27 cellular contexts compared by ENCODE assay signal in the genomic region with DNA sequence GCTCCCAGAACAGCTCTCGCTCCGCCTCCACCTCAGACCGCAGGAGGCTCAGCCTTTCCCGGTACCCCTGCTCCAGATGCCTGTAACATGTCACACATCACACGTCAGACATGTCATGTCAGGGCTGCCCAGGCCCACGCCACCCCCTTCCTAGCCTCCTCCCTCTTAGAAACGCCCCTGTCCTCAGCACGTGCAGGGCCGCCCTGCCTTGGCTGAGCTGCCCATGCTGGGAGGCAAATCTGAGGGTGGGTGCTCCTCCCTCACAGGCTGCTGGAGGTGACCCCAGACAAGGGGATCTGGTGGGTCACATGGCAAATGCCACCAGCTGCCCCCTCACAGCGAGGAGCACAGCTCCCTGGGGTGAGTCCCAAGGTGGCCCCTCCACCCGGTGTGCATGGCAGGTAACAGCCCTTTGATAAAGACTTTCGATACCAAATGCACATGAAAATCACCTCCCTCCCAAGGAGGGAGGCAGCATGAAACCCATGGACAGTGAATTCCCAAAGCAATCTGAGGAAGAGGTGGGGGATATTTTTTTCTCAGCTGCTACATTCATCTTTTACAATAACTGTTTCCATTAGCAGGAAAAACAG.
"Had no signal": no experiment of that assay in that cellular context is flagged by ENCODE, and none has a peak within 500 bp of the region (broad histone marks: within the 10 kb centered on the region; RNA-seq: fewer than 3 reads in every experiment).

No MANE protein-coding gene starts in this region.

- H3K9ac ChIP-seq: parathyroid adenoma had no signal

- H3K27me3 Mint-ChIP-seq: activated B cell treated with CpG ODN at 0.5 μM for 24 hours; activated naive CD8-positive, alpha-beta T cell had no signal

- H3K4me3 Mint-ChIP-seq: activated B cell treated with CpG ODN at 0.5 μM for 24 hours; activated naive CD8-positive, alpha-beta T cell; activated T-cell treated with anti-CD3 and anti-CD28 coated beads, Interleukin-2, amount 50 U/mL, for 4 hours; central memory CD8-positive, alpha-beta T cell had no signal

- H3K27me3 ChIP-seq: adrenal gland, colonic mucosa, esophagus muscularis mucosa, gastrocnemius medialis, testis, vagina had no signal

- DNase-seq: activated B cell treated with CpG ODN at 0.5 μM for 24 hours; activated CD4-positive, alpha-beta T cell treated with anti-CD3 and anti-CD28 coated beads for 4 hours; activated CD4-positive, alpha-beta T cell treated with anti-CD3 and anti-CD28 coated beads, Interleukin-2, amount 50 U/mL, for 48 hours; activated CD8-positive, alpha-beta memory T cell treated with anti-CD3 and anti-CD28 coated beads, Interleukin-2, amount 50 U/mL, for 48 hours; activated naive CD4-positive, alpha-beta T cell; activated T-cell treated with anti-CD3 and anti-CD28 coated beads, Interleukin-2, amount 50 U/mL, for 4 hours; adrenal gland; colonic mucosa; gastrocnemius medialis; hypothalamus; lower lobe of right lung; mesendoderm; mucosa of descending colon; small intestine; stimulated activated CD8-positive, alpha-beta memory T cell treated with anti-CD3 and anti-CD28 coated beads, Interleukin-4, amount 100 ng/mL, for 48 hours; stimulated activated naive CD4-positive, alpha-beta T cell; T-helper 9 cell; testis; trophoblast cell had no signal

- H3K27ac ChIP-seq: adrenal gland, colonic mucosa, esophagus muscularis mucosa, gastrocnemius medialis, lower lobe of right lung, neutrophil, parathyroid adenoma, testis, vagina had no signal

- H3K36me3 ChIP-seq: adrenal gland, colonic mucosa, gastrocnemius medialis, neutrophil, vagina had no signal

- H3K36me3 Mint-ChIP-seq: activated naive CD8-positive, alpha-beta T cell had no signal

- H3K4me3 ChIP-seq: adrenal gland, colonic mucosa, esophagus muscularis mucosa, gastrocnemius medialis, lower lobe of right lung, mucosa of descending colon, testis, vagina had no signal

- H2AFZ ChIP-seq: parathyroid adenoma had no signal

- H3K9me3 ChIP-seq: adrenal gland, colonic mucosa, esophagus muscularis mucosa, gastrocnemius medialis, lower lobe of right lung, mucosa of descending colon, neutrophil, testis, vagina had no signal

- H3K9me3 Mint-ChIP-seq: activated B cell treated with CpG ODN at 0.5 μM for 24 hours; activated T-cell treated with anti-CD3 and anti-CD28 coated beads, Interleukin-2, amount 50 U/mL, for 4 hours; activated T-helper 2 cell treated with anti-CD3 and anti-CD28 coated beads, Interferon-gamma antibody, Interleukin-2, Interleukin-4, amounts not matched to agents 10 μg/mL and 5 μg/mL and 100 μg/mL, durations not matched to agents 14 hours and 24 hours and 36 hours; central memory CD8-positive, alpha-beta T cell had no signal

- ATAC-seq: activated T-cell treated with anti-CD3 and anti-CD28 coated beads, Interleukin-2, amount 50 U/mL, for 4 hours; gastrocnemius medialis; sciatic nerve had no signal

- H3K4me1 ChIP-seq: adrenal gland, colonic mucosa, esophagus muscularis mucosa, gastrocnemius medialis, lower lobe of right lung, parathyroid adenoma, testis, vagina had no signal

- H3K27ac Mint-ChIP-seq: activated B cell treated with CpG ODN at 0.5 μM for 24 hours; activated naive CD8-positive, alpha-beta T cell; activated T-helper 2 cell treated with anti-CD3 and anti-CD28 coated beads, Interferon-gamma antibody, Interleukin-2, Interleukin-4, amounts not matched to agents 10 μg/mL and 5 μg/mL and 100 μg/mL, durations not matched to agents 14 hours and 24 hours and 36 hours had no signal
